23 cellular contexts compared by ENCODE assay signal in genomic region chr4:166017804-166018203, GRCh38.
DNase-seq lines count a peak whose midpoint lies in the region; ATAC-seq, FAIRE-seq and TF ChIP-seq lines count a peak whose summit lies in the region.
"Had no signal": no experiment of that assay in that cellular context is flagged by ENCODE, and none has a peak within 500 bp of the region (broad histone marks: within the 10 kb centered on the region; RNA-seq: fewer than 3 reads in every experiment).

No MANE protein-coding gene starts in this region.

- no peak overlapping the region for H2AFZ ChIP-seq in mammary epithelial cell (ENCODE audit: low read depth, low read length)
- H2AFZ ChIP-seq in astrocyte (ENCODE audit: low read depth, low read length), result no peak overlapping the region

- dilution Hi-C loops in mammary epithelial cell (cut with HindIII; ENCODE audit: low sequenced_read_pairs), result no loop called here

- DNase-seq in mammary epithelial cell, result peak; percentile 1
- DNase-seq in MCF 10A (ENCODE audit: unreplicated experiment), result no peak
- DNase-seq in astrocyte (ENCODE audit: low read depth), result peak; percentile 20
- no peak for DNase-seq in foreskin keratinocyte
- DNase-seq in activated CD4-positive, alpha-beta T cell treated with anti-CD3 and anti-CD28 coated beads for 1 hour, result no peak
- DNase-seq in activated T-helper 2 cell treated with anti-CD3 and anti-CD28 coated beads, Interferon-gamma antibody, Interleukin-2, Interleukin-4, amounts not matched to agents 10 μg/mL and 5 μg/mL and 100 μg/mL, durations not matched to agents 14 hours and 24 hours and 36 hours (ENCODE audit: low spot score), result no peak
- no peak for DNase-seq in BE2C
- no peak for DNase-seq in NCI-H524 treated with DMSO at 0.1 percent for 48 hours (lab: John Stamatoyannopoulos, UW)
- DNase-seq: 8988T, ACHN, Calu3, DMS79 treated with DMSO at 0.1 percent for 48 hours, KBM-7, NCI-H1048, NCI-H1417, NCI-H1694 treated with DMSO at 0.1 percent for 48 hours, NCI-H2081 treated with DMSO at 0.1 percent for 48 hours, NCI-H2171 treated with DMSO at 0.1 percent for 48 hours, NCI-H345, NCI-H524, NCI-H774 had no signal

- H3K9ac ChIP-seq in mammary epithelial cell (ENCODE audit: insufficient read depth, low read length), result no peak overlapping the region
- H3K9ac ChIP-seq in astrocyte (ENCODE audit: low read length), result no peak overlapping the region

- H3K4me2 ChIP-seq in mammary epithelial cell (ENCODE audit: insufficient read depth, low read depth, low read length) (no peak overlapping the region), astrocyte (ENCODE audit: low read length) (no peak overlapping the region)

- POLR2A ChIA-PET in MCF 10A (lab: Yijun Ruan, JAX), result interaction anchor here (1.1 kb wide), 1 partner anchor 11 kb away, joined by 3 read pairs; no protein-coding TSS in a partner anchor

- CTCF ChIA-PET in mammary epithelial cell (lab: Charles Lee; ENCODE audit: low non-redundant PET), result no interaction called here
- CTCF ChIA-PET in MCF 10A (lab: Yijun Ruan, JAX), result interaction anchor here (0.6 to 1.1 kb wide), 3 partner anchors 9 to 46 kb away, joined by 3 to 5 read pairs (median 4); no protein-coding TSS in a partner anchor

- H3K4me3 Mint-ChIP-seq in MCF 10A (ENCODE audit: unreplicated experiment) (no peak overlapping the region), astrocyte (ENCODE audit: unreplicated experiment) (no peak overlapping the region)
- H3K4me3 Mint-ChIP-seq in activated T-helper 2 cell treated with anti-CD3 and anti-CD28 coated beads, Interferon-gamma antibody, Interleukin-2, Interleukin-4, amounts not matched to agents 10 μg/mL and 5 μg/mL and 100 μg/mL, durations not matched to agents 14 hours and 24 hours and 36 hours (ENCODE audit: low read depth), result no peak overlapping the region

- BruUV-seq in mammary epithelial cell (replicated peaks; lab: Mats Ljungman, UMichigan), result no TSS peak
- no TSS peak for BruUV-seq in MCF 10A (replicated peaks; lab: Mats Ljungman, UMichigan)

- H3K4me3 ChIP-seq in mammary epithelial cell (replicated peaks in 1 of 3; ENCODE audit: insufficient read depth in 1 of 3, low read depth in 2 of 3, low read length in 3 of 3) (no peak overlapping the region), astrocyte (ENCODE audit: insufficient read depth, low read depth, low read length) (no peak overlapping the region), BE2C (ENCODE audit: low read depth, low read length) (no peak overlapping the region)

- H3K4me1 ChIP-seq in mammary epithelial cell (ENCODE audit: insufficient read depth, low read length), result peaks cover 4% of the 10 kb centered on the region
- no peaks in the 10 kb centered on the region for H3K4me1 ChIP-seq in astrocyte (ENCODE audit: insufficient read depth, low read length)
- peaks cover 22% of the 10 kb centered on the region for H3K4me1 ChIP-seq in foreskin keratinocyte
- no peaks in the 10 kb centered on the region for H3K4me1 ChIP-seq in BE2C

- H3K9me3 Mint-ChIP-seq in MCF 10A (ENCODE audit: unreplicated experiment), result no peaks in the 10 kb centered on the region
- H3K9me3 Mint-ChIP-seq in astrocyte (ENCODE audit: unreplicated experiment), result peaks cover 2% of the 10 kb centered on the region
- H3K9me3 Mint-ChIP-seq in activated T-helper 2 cell treated with anti-CD3 and anti-CD28 coated beads, Interferon-gamma antibody, Interleukin-2, Interleukin-4, amounts not matched to agents 10 μg/mL and 5 μg/mL and 100 μg/mL, durations not matched to agents 14 hours and 24 hours and 36 hours, result no peaks in the 10 kb centered on the region

- H3K27ac ChIP-seq in mammary epithelial cell (ENCODE audit: insufficient read depth, low read depth, low read length) (no peak overlapping the region), astrocyte (ENCODE audit: low read depth, low read length) (no peak overlapping the region), foreskin keratinocyte (no peak overlapping the region)

- H4K20me1 ChIP-seq in mammary epithelial cell (ENCODE audit: insufficient read depth, low read length) (no peaks in the 10 kb centered on the region), astrocyte (ENCODE audit: insufficient read depth, low read length) (no peaks in the 10 kb centered on the region)

- TF ChIP-seq CTCF in mammary epithelial cell (conservative IDR thresholded peaks at IDR 0.05 in 1 of 2, IDR thresholded peaks at IDR 0.05 in 1 of 2; ENCODE audit: extremely low read depth in 1 of 2, insufficient read depth in 1 of 2, low read depth in 1 of 2, low read length in 2 of 2) (no peak), MCF 10A (IDR thresholded peaks at IDR 0.05; ENCODE audit: unreplicated experiment) (no peak), astrocyte (IDR thresholded peaks at IDR 0.05; ENCODE audit: insufficient read depth, low read depth, low read length) (no peak), foreskin keratinocyte (conservative IDR thresholded peaks at IDR 0.05) (no peak), BE2C (IDR thresholded peaks at IDR 0.05; ENCODE audit: low read depth, low read length) (no peak)

- H3K27me3 ChIP-seq in mammary epithelial cell (ENCODE audit: insufficient read depth, low read length) (no peaks in the 10 kb centered on the region), astrocyte (ENCODE audit: insufficient read depth, low read length) (no peaks in the 10 kb centered on the region), foreskin keratinocyte (no peaks in the 10 kb centered on the region), BE2C (no peaks in the 10 kb centered on the region)

- peaks cover 2% of the 10 kb centered on the region for H3K36me3 ChIP-seq in mammary epithelial cell (ENCODE audit: insufficient read depth, low read length)
- no peaks in the 10 kb centered on the region for H3K36me3 ChIP-seq in astrocyte (ENCODE audit: insufficient read depth, low read length)
- no peaks in the 10 kb centered on the region for H3K36me3 ChIP-seq in BE2C

- WGBS in mammary epithelial cell (ENCODE audit: low coverage, missing lambda C conversion rate), result 91% methylated on average over 1 of the region's 1 CpG

- H3K27me3 Mint-ChIP-seq in MCF 10A (ENCODE audit: insufficient read depth, unreplicated experiment) (no peaks in the 10 kb centered on the region), astrocyte (ENCODE audit: low read depth, unreplicated experiment) (no peaks in the 10 kb centered on the region)
- H3K27me3 Mint-ChIP-seq in activated T-helper 2 cell treated with anti-CD3 and anti-CD28 coated beads, Interferon-gamma antibody, Interleukin-2, Interleukin-4, amounts not matched to agents 10 μg/mL and 5 μg/mL and 100 μg/mL, durations not matched to agents 14 hours and 24 hours and 36 hours (ENCODE audit: low read depth), result no peaks in the 10 kb centered on the region

- no peak for FAIRE-seq in astrocyte (lab: Jason Lieb, UNC)
- FAIRE-seq: GM18507, H54 had no signal

- no peaks in the 10 kb centered on the region for H3K9me3 ChIP-seq in mammary epithelial cell (replicated peaks; ENCODE audit: insufficient read depth, low read length)
- no peaks in the 10 kb centered on the region for H3K9me3 ChIP-seq in astrocyte (ENCODE audit: insufficient read depth, low read depth, low read length)
- H3K9me3 ChIP-seq in BE2C, result no peaks in the 10 kb centered on the region

- intact Hi-C loops in mammary epithelial cell (cut with micrococcal nuclease), result no loop called here
- intact Hi-C loops in MCF 10A (cut with micrococcal nuclease), result no loop called here
- intact Hi-C loops in activated T-helper 2 cell treated with anti-CD3 and anti-CD28 coated beads, Interferon-gamma antibody, Interleukin-2, Interleukin-4, amounts not matched to agents 10 μg/mL and 5 μg/mL and 100 μg/mL, durations not matched to agents 14 hours and 24 hours and 36 hours (cut with micrococcal nuclease), result no loop called here

- H3K79me2 ChIP-seq in mammary epithelial cell (ENCODE audit: insufficient read depth, low read length) (no peaks in the 10 kb centered on the region), astrocyte (ENCODE audit: insufficient read depth, low read length) (no peaks in the 10 kb centered on the region)

- H3K27ac Mint-ChIP-seq in MCF 10A (ENCODE audit: low read depth, unreplicated experiment) (no peak overlapping the region), astrocyte (ENCODE audit: unreplicated experiment) (no peak overlapping the region)
- H3K27ac Mint-ChIP-seq in activated T-helper 2 cell treated with anti-CD3 and anti-CD28 coated beads, Interferon-gamma antibody, Interleukin-2, Interleukin-4, amounts not matched to agents 10 μg/mL and 5 μg/mL and 100 μg/mL, durations not matched to agents 14 hours and 24 hours and 36 hours, result no peak overlapping the region

- peak; percentile 53 for ATAC-seq in foreskin keratinocyte

- in situ Hi-C loops in mammary epithelial cell (cut with MboI; ENCODE audit: low sequenced_read_pairs in 2 of 2), result no loop called here

- no peaks in the 10 kb centered on the region for H3K36me3 Mint-ChIP-seq in MCF 10A (ENCODE audit: insufficient read depth, unreplicated experiment)
- no peaks in the 10 kb centered on the region for H3K36me3 Mint-ChIP-seq in astrocyte (ENCODE audit: low read depth, unreplicated experiment)
- no peaks in the 10 kb centered on the region for H3K36me3 Mint-ChIP-seq in activated T-helper 2 cell treated with anti-CD3 and anti-CD28 coated beads, Interferon-gamma antibody, Interleukin-2, Interleukin-4, amounts not matched to agents 10 μg/mL and 5 μg/mL and 100 μg/mL, durations not matched to agents 14 hours and 24 hours and 36 hours (ENCODE audit: low read depth)

- H3K4me1 Mint-ChIP-seq in MCF 10A (ENCODE audit: insufficient read depth, unreplicated experiment), result peaks cover 21% of the 10 kb centered on the region
- H3K4me1 Mint-ChIP-seq in astrocyte (ENCODE audit: low read depth, unreplicated experiment), result peaks cover 10% of the 10 kb centered on the region
- no peaks in the 10 kb centered on the region for H3K4me1 Mint-ChIP-seq in activated T-helper 2 cell treated with anti-CD3 and anti-CD28 coated beads, Interferon-gamma antibody, Interleukin-2, Interleukin-4, amounts not matched to agents 10 μg/mL and 5 μg/mL and 100 μg/mL, durations not matched to agents 14 hours and 24 hours and 36 hours (ENCODE audit: low read depth)

Comparison
In these comparisons a context has a peak if more than half of its experiments do, and no peak if none do; other contexts are left out.
1. DNase-seq: peak in mammary epithelial cell (single experiment) and astrocyte (single experiment); none in MCF 10A (single experiment), foreskin keratinocyte (0 of 2), activated CD4-positive, alpha-beta T cell treated with anti-CD3 and anti-CD28 coated beads for 1 hour (single experiment), activated T-helper 2 cell treated with anti-CD3 and anti-CD28 coated beads, Interferon-gamma antibody, Interleukin-2, Interleukin-4, amounts not matched to agents 10 μg/mL and 5 μg/mL and 100 μg/mL, durations not matched to agents 14 hours and 24 hours and 36 hours (single experiment), BE2C (single experiment) and NCI-H524 treated with DMSO at 0.1 percent for 48 hours (single experiment).